21 cellular contexts compared by ENCODE assay signal in the genomic region with DNA sequence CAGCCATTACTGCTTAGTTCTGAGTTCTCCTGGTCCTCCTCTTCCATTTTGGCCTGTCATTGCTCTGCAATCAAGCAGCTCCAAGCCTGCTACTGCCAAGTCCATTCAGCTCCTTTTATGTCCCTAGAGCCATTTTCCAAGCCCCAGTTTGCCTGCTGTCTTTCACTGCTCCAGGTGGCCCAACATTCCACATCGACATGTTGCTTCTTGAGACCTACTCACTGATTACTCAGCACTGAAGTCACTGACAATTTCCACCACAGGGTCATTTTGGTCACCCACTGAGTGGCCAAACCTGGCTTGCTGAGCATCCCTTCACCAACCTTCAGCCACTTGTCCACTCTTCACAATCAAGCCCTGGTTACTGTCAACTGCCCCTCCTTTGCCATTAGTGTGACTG. TPM values are rescaled to one million over a fixed set of nuclear protein-coding genes. Genes with fewer than 3 reads are reported as not detected.
A peak's percentile ranks its signal among the peaks of the same experiment; 100 is the strongest.
DNase-seq lines count a peak whose midpoint lies in the region; ATAC-seq, FAIRE-seq and TF ChIP-seq lines count a peak whose summit lies in the region.
"Had no signal": no experiment of that assay in that cellular context is flagged by ENCODE, and none has a peak within 500 bp of the region (broad histone marks: within the 10 kb centered on the region; RNA-seq: fewer than 3 reads in every experiment).

No MANE protein-coding gene starts in this region.

- FAIRE-seq in K562 (lab: Jason Lieb, UNC) = no peak
- FAIRE-seq: A549, H54 had no signal

- H3K36me3 Mint-ChIP-seq in MCF 10A (ENCODE audit: insufficient read depth, unreplicated experiment) (no peaks in the 10 kb centered on the region), type B pancreatic cell (no peaks in the 10 kb centered on the region)
- H3K36me3 Mint-ChIP-seq: CD14-positive monocyte had no signal

- H3K9me1 ChIP-seq in K562 (ENCODE audit: control insufficient read depth, insufficient read depth, low read length) = no peaks in the 10 kb centered on the region

- H3K4me2 ChIP-seq in mammary epithelial cell (ENCODE audit: insufficient read depth, low read depth, low read length) = no peak overlapping the region
- H3K4me2 ChIP-seq in K562 (ENCODE audit: insufficient read depth, low read length) = no peak overlapping the region
- H3K4me2 ChIP-seq: A549, GM23338 had no signal

- H3K79me2 ChIP-seq in mammary epithelial cell (ENCODE audit: insufficient read depth, low read length) = no peaks in the 10 kb centered on the region
- no peaks in the 10 kb centered on the region for H3K79me2 ChIP-seq in K562 (ENCODE audit: control insufficient read depth, insufficient read depth, low read length)

- no peaks in the 10 kb centered on the region for H4K20me1 ChIP-seq in mammary epithelial cell (ENCODE audit: insufficient read depth, low read length)
- no peaks in the 10 kb centered on the region for H4K20me1 ChIP-seq in K562 (replicated peaks; ENCODE audit: control insufficient read depth, insufficient read depth, low read length)

- H3K27ac Mint-ChIP-seq in MCF 10A (ENCODE audit: low read depth, unreplicated experiment) (no peak overlapping the region), type B pancreatic cell (peak overlapping the region; percentile 96)
- H3K27ac Mint-ChIP-seq: CD4-positive, alpha-beta memory T cell; GM23338; HFFc6 had no signal

- DNase-seq in mammary epithelial cell = peak; percentile 41
- DNase-seq in MCF 10A (ENCODE audit: unreplicated experiment) = no peak
- DNase-seq in K562 (ENCODE audit: extremely low read depth in 1 of 4, low spot score in 3 of 4) = no peak
- no peak for DNase-seq in type B pancreatic cell (ENCODE audit: extremely low spot score, unreplicated experiment)
- DNase-seq in stimulated activated CD4-positive, alpha-beta T cell treated with anti-CD3 and anti-CD28 coated beads, Interleukin-2, amount 100 ng/mL, for 24 hours = no peak
- DNase-seq in mucosa of descending colon = no peak
- DNase-seq in foreskin melanocyte = no peak
- DNase-seq: AML-193; CD4-positive, alpha-beta memory T cell; DMS153; DMS79; GDM1; HFFc6 had no signal

- H3K36me3 ChIP-seq in mammary epithelial cell (ENCODE audit: insufficient read depth, low read length) (no peaks in the 10 kb centered on the region), K562 (ENCODE audit: control insufficient read depth, insufficient read depth, low read length) (no peaks in the 10 kb centered on the region), mucosa of descending colon (ENCODE audit: low read depth) (no peaks in the 10 kb centered on the region)

- in situ Hi-C loops in mammary epithelial cell (cut with MboI; ENCODE audit: low sequenced_read_pairs in 2 of 2) (no loop called here), K562 (cut with MboI) (no loop called here)

- H3K4me1 ChIP-seq in mammary epithelial cell (ENCODE audit: insufficient read depth, low read length) = no peaks in the 10 kb centered on the region
- peaks cover 0 to 12% of the 10 kb centered on the region in 2 experiments; a peak in 2 of 5 replicates for H3K4me1 ChIP-seq in K562 (replicated peaks in 1 of 2; ENCODE audit: control insufficient read depth in 2 of 2, insufficient read depth in 2 of 2, low read length in 2 of 2)
- H3K4me1 ChIP-seq in mucosa of descending colon (ENCODE audit: low read depth) = no peaks in the 10 kb centered on the region
- H3K4me1 ChIP-seq: A549 had no signal

- intact Hi-C loops in mammary epithelial cell (cut with micrococcal nuclease) (no loop called here), MCF 10A (cut with micrococcal nuclease) (no loop called here), K562 (cut with micrococcal nuclease) (no loop called here), mucosa of descending colon (cut with DNase I, micrococcal nuclease) (no loop called here)

- H2AFZ ChIP-seq in mammary epithelial cell (ENCODE audit: low read depth, low read length) = no peak overlapping the region
- no peak overlapping the region for H2AFZ ChIP-seq in K562 (ENCODE audit: low read depth, low read length)
- H2AFZ ChIP-seq: GM23338 had no signal

- no peak for TF ChIP-seq POLR2A in K562 (conservative IDR thresholded peaks at IDR 0.05)

- no peak overlapping the region for H3K9ac ChIP-seq in mammary epithelial cell (ENCODE audit: insufficient read depth, low read length)
- no peak overlapping the region for H3K9ac ChIP-seq in K562 (ENCODE audit: insufficient read depth in 1 of 2, low read depth in 2 of 2, low read length in 2 of 2)

- H3K9me3 Mint-ChIP-seq in MCF 10A (ENCODE audit: unreplicated experiment) (no peaks in the 10 kb centered on the region), type B pancreatic cell (no peaks in the 10 kb centered on the region)
- H3K9me3 Mint-ChIP-seq: GM23338, HFFc6 had no signal

- H3K27me3 ChIP-seq in mammary epithelial cell (ENCODE audit: insufficient read depth, low read length) (no peaks in the 10 kb centered on the region), K562 (ENCODE audit: control insufficient read depth in 2 of 2, insufficient read depth in 2 of 2, low read length in 2 of 2) (peaks cover 0 to 13% of the 10 kb centered on the region in 2 experiments; a peak in 2 of 5 replicates)

- WGBS in mammary epithelial cell (ENCODE audit: low coverage, missing lambda C conversion rate) = 33% methylated on average over 1 of the region's 1 CpG
- WGBS in K562 (ENCODE audit: insufficient coverage, low coverage, missing lambda C conversion rate) = 38% methylated on average over 1 of the region's 1 CpG

- no peaks in the 10 kb centered on the region for H3K27me3 Mint-ChIP-seq in MCF 10A (ENCODE audit: insufficient read depth, unreplicated experiment)
- no peaks in the 10 kb centered on the region for H3K27me3 Mint-ChIP-seq in type B pancreatic cell

- CTCF ChIA-PET in mammary epithelial cell (lab: Charles Lee; ENCODE audit: low non-redundant PET) = no interaction called here
- CTCF ChIA-PET in MCF 10A (lab: Yijun Ruan, JAX) = no interaction called here
- CTCF ChIA-PET in K562 (lab: Yijun Ruan, JAX; ENCODE audit: low intra/inter-chr PET ratio) = no interaction called here

- H3K9me3 ChIP-seq in mammary epithelial cell (replicated peaks; ENCODE audit: insufficient read depth, low read length) = no peaks in the 10 kb centered on the region
- H3K9me3 ChIP-seq in K562 (replicated peaks; ENCODE audit: control insufficient read depth, insufficient read depth, low read depth, low read length) = no peaks in the 10 kb centered on the region
- H3K9me3 ChIP-seq in mucosa of descending colon = no peaks in the 10 kb centered on the region
- H3K9me3 ChIP-seq: A549 had no signal

- H3K27ac ChIP-seq in mammary epithelial cell (ENCODE audit: insufficient read depth, low read depth, low read length) = no peak overlapping the region
- no peak overlapping the region for H3K27ac ChIP-seq in K562 (ENCODE audit: extremely low read depth, low read depth, low read length)
- H3K27ac ChIP-seq: 22Rv1, A549 had no signal

- TF ChIP-seq CTCF in mammary epithelial cell (conservative IDR thresholded peaks at IDR 0.05 in 1 of 2, IDR thresholded peaks at IDR 0.05 in 1 of 2; ENCODE audit: extremely low read depth in 1 of 2, insufficient read depth in 1 of 2, low read depth in 1 of 2, low read length in 2 of 2) = no peak
- TF ChIP-seq CTCF in MCF 10A (IDR thresholded peaks at IDR 0.05; ENCODE audit: unreplicated experiment) = no peak
- no peak for TF ChIP-seq CTCF in K562 (IDR thresholded peaks at IDR 0.05 in 2 of 3, conservative IDR thresholded peaks at IDR 0.05 in 1 of 3; ENCODE audit: insufficient read depth in 2 of 3, low read depth in 1 of 3, low read length in 3 of 3)
- TF ChIP-seq CTCF in type B pancreatic cell (conservative IDR thresholded peaks at IDR 0.05) = no peak
- TF ChIP-seq CTCF in mucosa of descending colon (IDR thresholded peaks at IDR 0.05) = no peak

- no peak for TF ChIP-seq EP300 in K562 (IDR thresholded peaks at IDR 0.05; ENCODE audit: low read length)

- H3K4me3 ChIP-seq in mammary epithelial cell (replicated peaks in 1 of 3; ENCODE audit: insufficient read depth in 1 of 3, low read depth in 2 of 3, low read length in 3 of 3) (no peak overlapping the region), K562 (no peak overlapping the region), mucosa of descending colon (no peak overlapping the region)
- H3K4me3 ChIP-seq: A549, GM23338 had no signal

- TF ChIP-seq RAD21 in K562 (CRISPR knock-in tag; conservative IDR thresholded peaks at IDR 0.05 in 1 of 2, IDR thresholded peaks at IDR 0.05 in 1 of 2) = no peak

- dilution Hi-C loops in mammary epithelial cell (cut with HindIII; ENCODE audit: low sequenced_read_pairs) = no loop called here

- H3K4me1 Mint-ChIP-seq in MCF 10A (ENCODE audit: insufficient read depth, unreplicated experiment) (no peaks in the 10 kb centered on the region), type B pancreatic cell (ENCODE audit: unreplicated experiment) (no peaks in the 10 kb centered on the region)
- H3K4me1 Mint-ChIP-seq: CD14-positive monocyte; CD4-positive, alpha-beta memory T cell; GM23338 had no signal

- H3K4me3 Mint-ChIP-seq in MCF 10A (ENCODE audit: unreplicated experiment) = no peak overlapping the region
- H3K4me3 Mint-ChIP-seq in type B pancreatic cell = peak overlapping the region; percentile 5
- H3K4me3 Mint-ChIP-seq: CD14-positive monocyte; CD4-positive, alpha-beta memory T cell; GM23338; HFFc6 had no signal

- ATAC-seq in K562 = no peak
- ATAC-seq in esophagus mucosa = peak; percentile 25
- no peak for ATAC-seq in mucosa of descending colon
- ATAC-seq: A549, GM23338, HCT116 had no signal

- no TSS peak for BruUV-seq in mammary epithelial cell (replicated peaks; lab: Mats Ljungman, UMichigan)
- BruUV-seq in MCF 10A (replicated peaks; lab: Mats Ljungman, UMichigan) = no TSS peak
- BruUV-seq in K562 (replicated peaks; lab: Mats Ljungman, UMichigan) = no TSS peak

- POLR2A ChIA-PET in MCF 10A (lab: Yijun Ruan, JAX) (no interaction called here), K562 (lab: Yijun Ruan, JAX) (no interaction called here)

RNA-seq across cellular contexts. Expression of a gene that starts 27.2 kb away (rescaled TPM):
- total RNA-seq in mammary epithelial cell (under 1 TPM in 1 of 2 donors, not detected in 1; 0.17 TPM), MCF 10A (2022) (0.22 and 0.35 TPM in 2 replicates), K562 (2014; rRNA removed) (not detected in 2 replicates), K562 (2014; rRNA removed; fragmentation: Illumina TruSeq; extraction: Trizol) (0.04 and 0.10 TPM in 2 replicates), K562 (2015; rRNA removed; fragmentation: Illumina TruSeq; extraction: Trizol) (0.04 TPM in 1 of 2 replicates, not detected in the other), K562 (2021) (not detected in 2 replicates), esophagus mucosa (0.16 TPM), type B pancreatic cell (ENCODE audit: low replicate concordance) (0.27 TPM in 1 of 2 replicates, not detected in the other), mucosa of descending colon (under 1 TPM in 1 of 3 donors, not detected in 2; 0.06 TPM)
- polyA plus RNA-seq in mammary epithelial cell (0.01 TPM), K562 (2011; rRNA removed) (0.10 and 0.20 TPM in 2 replicates), K562 (2014; fragmentation: Illumina TruSeq; extraction: Trizol) (0.04 TPM in 1 of 2 replicates, not detected in the other), K562 (2014; fragmentation: Nextera tagmentation; extraction: Ambion mirVana) (not detected), K562 (2014; rRNA removed) (0.07 TPM in 2 replicates)
- polyA minus RNA-seq in mammary epithelial cell = not detected
- total RNA-seq in K562 (2011; cell fraction: chromatin; rRNA removed; ENCODE audit: low replicate concordance) = 0.19 and 0.60 TPM in 2 replicates
- total RNA-seq in K562 (2011; cell fraction: nucleolus; rRNA removed) = 0.13 and 0.17 TPM in 2 replicates
- 0.15 TPM in 1 of 2 replicates, not detected in the other for total RNA-seq in K562 (2011; cell fraction: nucleoplasm; rRNA removed)
- 0.03 and 0.16 TPM in 2 replicates for polyA plus RNA-seq in K562 (2011; cell fraction: cytosol; rRNA removed)
- 0.26 and 0.84 TPM in 2 replicates for polyA plus RNA-seq in K562 (2011; cell fraction: nucleus; rRNA removed)
- 0.04 and 0.05 TPM in 2 replicates for polyA plus RNA-seq in K562 (2012)
- polyA minus RNA-seq in K562 (2011; rRNA and poly(A)+ RNA removed) = 0.36 TPM in 1 of 2 replicates, not detected in the other
- polyA minus RNA-seq in K562 (2011; cell fraction: cytosol; rRNA and poly(A)+ RNA removed) = 0.36 TPM in 1 of 2 replicates, not detected in the other
- 0.13 and 0.56 TPM in 2 replicates for polyA minus RNA-seq in K562 (2011; cell fraction: nucleus; rRNA and poly(A)+ RNA removed)
- total RNA-seq: Daoy had no signal
- polyA plus RNA-seq: CD14-positive monocyte; CD4-positive, alpha-beta memory T cell; GM23338 had no signal

RNA-seq across cellular contexts. Expression of a gene that starts 37.6 kb away (rescaled TPM):
- total RNA-seq in mammary epithelial cell = 1 to 10 TPM in 1 of 2 donors, under 1 TPM in 1; 0.12 to 4.7 TPM
- polyA plus RNA-seq in mammary epithelial cell = 0.41 TPM
- polyA minus RNA-seq in mammary epithelial cell = not detected
- 0.12 TPM in 1 of 2 replicates, not detected in the other for total RNA-seq in MCF 10A (2022)
- 1.7 and 3.0 TPM in 2 replicates for total RNA-seq in K562 (2011; cell fraction: chromatin; rRNA removed; ENCODE audit: low replicate concordance)
- 0.83 and 1.2 TPM in 2 replicates for total RNA-seq in K562 (2011; cell fraction: nucleolus; rRNA removed)
- total RNA-seq in K562 (2011; cell fraction: nucleoplasm; rRNA removed) = 2.3 and 2.7 TPM in 2 replicates
- total RNA-seq in K562 (2014; rRNA removed) = 0.78 and 1.3 TPM in 2 replicates
- 1.6 and 1.7 TPM in 2 replicates for total RNA-seq in K562 (2014; rRNA removed; fragmentation: Illumina TruSeq; extraction: Trizol)
- 2.0 and 2.4 TPM in 2 replicates for total RNA-seq in K562 (2015; rRNA removed; fragmentation: Illumina TruSeq; extraction: Trizol)
- 1.2 and 1.5 TPM in 2 replicates for total RNA-seq in K562 (2021)
- polyA plus RNA-seq in K562 (2011; rRNA removed) = 0.40 and 1.0 TPM in 2 replicates
- 0.31 and 0.52 TPM in 2 replicates for polyA plus RNA-seq in K562 (2011; cell fraction: cytosol; rRNA removed)
- 1.2 and 2.0 TPM in 2 replicates for polyA plus RNA-seq in K562 (2011; cell fraction: nucleus; rRNA removed)
- polyA plus RNA-seq in K562 (2012) = 1.8 and 4.8 TPM in 2 replicates
- polyA plus RNA-seq in K562 (2014; fragmentation: Illumina TruSeq; extraction: Trizol) = 0.91 TPM in 2 replicates
- 1 to 10 TPM in 1 of 2 experiments, under 1 TPM in 1; 0.32 to 1.0 TPM for polyA plus RNA-seq in K562 (2014; fragmentation: Nextera tagmentation; extraction: Ambion mirVana)
- polyA plus RNA-seq in K562 (2014; rRNA removed) = 0.88 and 3.1 TPM in 2 replicates
- 1.5 and 3.1 TPM in 2 replicates for polyA minus RNA-seq in K562 (2011; rRNA and poly(A)+ RNA removed)
- polyA minus RNA-seq in K562 (2011; cell fraction: cytosol; rRNA and poly(A)+ RNA removed) = 0.55 TPM in 1 of 2 replicates, not detected in the other
- polyA minus RNA-seq in K562 (2011; cell fraction: nucleus; rRNA and poly(A)+ RNA removed) = 0.40 and 2.4 TPM in 2 replicates
- total RNA-seq in esophagus mucosa = 0.24 TPM
- 25.5 and 65.1 TPM in 2 replicates for total RNA-seq in type B pancreatic cell (ENCODE audit: low replicate concordance)
- 1 to 10 TPM; 1.6 to 2.6 (median 2.5) TPM for total RNA-seq in mucosa of descending colon
- total RNA-seq: CD4-positive, alpha-beta memory T cell had no signal
- polyA plus RNA-seq: CD4-positive, alpha-beta memory T cell had no signal

RNA-seq across cellular contexts. Expression of a gene that starts 47.3 kb away (rescaled TPM):
- under 1 TPM in 1 of 2 donors, not detected in 1; 0.33 TPM for total RNA-seq in mammary epithelial cell
- 0.07 TPM for polyA plus RNA-seq in mammary epithelial cell
- polyA minus RNA-seq in mammary epithelial cell = not detected
- total RNA-seq in MCF 10A (2022) = not detected in 2 replicates
- 0.60 and 0.97 TPM in 2 replicates for total RNA-seq in K562 (2011; cell fraction: chromatin; rRNA removed; ENCODE audit: low replicate concordance)
- total RNA-seq in K562 (2011; cell fraction: nucleolus; rRNA removed) = 0.17 TPM in 1 of 2 replicates, not detected in the other
- 0.81 and 2.2 TPM in 2 replicates for total RNA-seq in K562 (2011; cell fraction: nucleoplasm; rRNA removed)
- not detected in 2 replicates for total RNA-seq in K562 (2014; rRNA removed)
- 0.16 TPM in 1 of 2 replicates, not detected in the other for total RNA-seq in K562 (2014; rRNA removed; fragmentation: Illumina TruSeq; extraction: Trizol)
- total RNA-seq in K562 (2015; rRNA removed; fragmentation: Illumina TruSeq; extraction: Trizol) = 0.18 TPM in 1 of 2 replicates, not detected in the other
- not detected in 2 replicates for total RNA-seq in K562 (2021)
- 0.28 and 0.31 TPM in 2 replicates for polyA plus RNA-seq in K562 (2011; rRNA removed)
- polyA plus RNA-seq in K562 (2011; cell fraction: cytosol; rRNA removed) = 0.04 and 0.15 TPM in 2 replicates
- polyA plus RNA-seq in K562 (2011; cell fraction: nucleus; rRNA removed) = 0.48 and 0.86 TPM in 2 replicates
- polyA plus RNA-seq in K562 (2012) = not detected in 2 replicates
- polyA plus RNA-seq in K562 (2014; fragmentation: Illumina TruSeq; extraction: Trizol) = 0.14 and 0.18 TPM in 2 replicates
- polyA plus RNA-seq in K562 (2014; fragmentation: Nextera tagmentation; extraction: Ambion mirVana) = under 1 TPM; 0.04 to 0.07 TPM
- 0.05 and 0.07 TPM in 2 replicates for polyA plus RNA-seq in K562 (2014; rRNA removed)
- polyA minus RNA-seq in K562 (2011; rRNA and poly(A)+ RNA removed) = 0.51 TPM in 1 of 2 replicates, not detected in the other
- not detected in 2 replicates for polyA minus RNA-seq in K562 (2011; cell fraction: cytosol; rRNA and poly(A)+ RNA removed)
- polyA minus RNA-seq in K562 (2011; cell fraction: nucleus; rRNA and poly(A)+ RNA removed) = 0.67 TPM in 1 of 2 replicates, not detected in the other
- total RNA-seq in esophagus mucosa = 0.16 TPM
- 0.41 TPM in 1 of 2 replicates, not detected in the other for total RNA-seq in type B pancreatic cell (ENCODE audit: low replicate concordance)
- total RNA-seq in mucosa of descending colon = not detected
- total RNA-seq: Daoy, GM23338, HFFc6 had no signal
- polyA plus RNA-seq: CD14-positive monocyte; CD4-positive, alpha-beta memory T cell; GM23338 had no signal

RNA-seq across cellular contexts. Expression of a gene that starts 59.5 kb away (rescaled TPM):
- total RNA-seq in mammary epithelial cell (10 to 100 TPM in 1 of 2 donors, 1 to 10 TPM in 1; 3.3 to 22.7 TPM), MCF 10A (2022) (21.2 and 28.7 TPM in 2 replicates), K562 (2014; rRNA removed) (63.0 and 75.3 TPM in 2 replicates), K562 (2014; rRNA removed; fragmentation: Illumina TruSeq; extraction: Trizol) (47.6 and 56.1 TPM in 2 replicates), K562 (2015; rRNA removed; fragmentation: Illumina TruSeq; extraction: Trizol) (54.7 and 68.2 TPM in 2 replicates), K562 (2021) (78.7 and 86.1 TPM in 2 replicates), esophagus mucosa (17.6 TPM), type B pancreatic cell (ENCODE audit: low replicate concordance) (27.9 and 44.7 TPM in 2 replicates), mucosa of descending colon (10 to 100 TPM; 10.3 to 15.9 (median 11.5) TPM)
- polyA plus RNA-seq in mammary epithelial cell (12.2 TPM), K562 (2011; rRNA removed) (49.6 and 81.8 TPM in 2 replicates), K562 (2014; fragmentation: Illumina TruSeq; extraction: Trizol) (151 and 171 TPM in 2 replicates), K562 (2014; fragmentation: Nextera tagmentation; extraction: Ambion mirVana) (10 to 100 TPM; 35.7 to 44.2 TPM), K562 (2014; rRNA removed) (179 and 194 TPM in 2 replicates)
- polyA minus RNA-seq in mammary epithelial cell = 5.1 TPM
- total RNA-seq in K562 (2011; cell fraction: chromatin; rRNA removed; ENCODE audit: low replicate concordance) = 7.4 and 24.1 TPM in 2 replicates
- 5.0 and 6.8 TPM in 2 replicates for total RNA-seq in K562 (2011; cell fraction: nucleolus; rRNA removed)
- total RNA-seq in K562 (2011; cell fraction: nucleoplasm; rRNA removed) = 16.8 and 24.8 TPM in 2 replicates
- 12.3 and 24.5 TPM in 2 replicates for polyA plus RNA-seq in K562 (2011; cell fraction: cytosol; rRNA removed)
- 9.6 and 14.6 TPM in 2 replicates for polyA plus RNA-seq in K562 (2011; cell fraction: nucleus; rRNA removed)
- 68.9 and 285 TPM in 2 replicates for polyA plus RNA-seq in K562 (2012)
- polyA minus RNA-seq in K562 (2011; rRNA and poly(A)+ RNA removed) = 18.4 and 20.3 TPM in 2 replicates
- 11.5 and 12.1 TPM in 2 replicates for polyA minus RNA-seq in K562 (2011; cell fraction: cytosol; rRNA and poly(A)+ RNA removed)
- 4.3 and 9.1 TPM in 2 replicates for polyA minus RNA-seq in K562 (2011; cell fraction: nucleus; rRNA and poly(A)+ RNA removed)
